In genomic region chr18:12656671-12657047, GRCh38 we compare ENCODE assay signal across 8 cellular contexts. TPM values are rescaled to one million over a fixed set of nuclear protein-coding genes. Genes with fewer than 3 reads are reported as not detected.
DNase-seq lines count a peak whose midpoint lies in the region; ATAC-seq and TF ChIP-seq lines count a peak whose summit lies in the region.

No MANE protein-coding gene starts in this region.

- ATAC-seq in Panc1, result no peak
- ATAC-seq in HG02763 (IDR thresholded peaks at IDR 0.05; ENCODE audit: unreplicated experiment), result no peak
- ATAC-seq in sciatic nerve, result no peak
- ATAC-seq in HG03520 (IDR thresholded peaks at IDR 0.05; ENCODE audit: unreplicated experiment), result no peak

- no peaks in the 10 kb centered on the region for H3K27me3 ChIP-seq in GM06990 (replicated peaks; ENCODE audit: control insufficient read depth, insufficient read depth, low read length)
- H3K27me3 ChIP-seq in Panc1 (ENCODE audit: control insufficient read depth, insufficient read depth, low read length), result no peaks in the 10 kb centered on the region
- peaks cover 79% of the 10 kb centered on the region for H3K27me3 ChIP-seq in neutrophil

- H3K36me3 ChIP-seq in GM06990 (ENCODE audit: control insufficient read depth, insufficient read depth, low read length), result no peaks in the 10 kb centered on the region
- H3K36me3 ChIP-seq in Panc1 (ENCODE audit: control insufficient read depth, insufficient read depth, low read length), result no peaks in the 10 kb centered on the region; the same call in 1 of the 2 replicates
- H3K36me3 ChIP-seq in neutrophil, result no peaks in the 10 kb centered on the region

- H3K27ac ChIP-seq in Panc1 (ENCODE audit: low read length), result peak overlapping the region; percentile 84
- H3K27ac ChIP-seq in epithelial cell of prostate, result peak overlapping the region; percentile 83
- H3K27ac ChIP-seq in neutrophil, result no peak overlapping the region

- CTCF ChIA-PET in Panc1 (lab: Charles Lee), result no interaction called here

- POLR2A ChIA-PET in Panc1 (lab: Charles Lee), result no interaction called here

- H3K4me3 ChIP-seq in GM06990 (replicated peaks; ENCODE audit: low read depth, low read length), result peak overlapping the region; percentile 73
- peak overlapping the region; percentile 62 to 68 for H3K4me3 ChIP-seq in Panc1 (ENCODE audit: low read depth in 2 of 2, low read length in 2 of 2)
- peak overlapping the region; percentile 53 to 69 for H3K4me3 ChIP-seq in neutrophil (ENCODE audit: low read depth in 1 of 2, low read length in 1 of 2)

- no peaks in the 10 kb centered on the region for H3K9me3 ChIP-seq in Panc1 (ENCODE audit: control insufficient read depth, insufficient read depth, low read depth, low read length)
- H3K9me3 ChIP-seq in neutrophil, result no peaks in the 10 kb centered on the region

- no TSS peak for BruUV-seq in Panc1 (replicated peaks; lab: Mats Ljungman, UMichigan)

- H3K4me1 ChIP-seq in Panc1 (ENCODE audit: control insufficient read depth, insufficient read depth, low read length), result peaks cover 22% of the 10 kb centered on the region
- H3K4me1 ChIP-seq in neutrophil (ENCODE audit: control insufficient read depth in 1 of 2, insufficient read depth in 1 of 2, low read depth in 1 of 2, low read length in 1 of 2), result peaks cover 12 to 16% of the 10 kb centered on the region in 2 experiments

- in situ Hi-C loops in Panc1 (cut with HindIII; ENCODE audit: low pct_unique_long_range_greater_than_20kb, low sequenced_read_pairs), result no loop called here
- in situ Hi-C loops in G401 (cut with HindIII; ENCODE audit: low sequenced_read_pairs), result no loop called here

- TF ChIP-seq CTCF in GM06990 (IDR thresholded peaks at IDR 0.05; ENCODE audit: insufficient read depth, low read length, poor library complexity, severe bottlenecking), result no peak
- TF ChIP-seq CTCF in Panc1 (IDR thresholded peaks at IDR 0.05), result no peak
- no peak for TF ChIP-seq CTCF in neutrophil (IDR thresholded peaks at IDR 0.05)

- intact Hi-C loops in Panc1 (cut with micrococcal nuclease; ENCODE audit: unreplicated experiment), result loop anchor here (10.0 kb wide), 1 partner anchor 102 kb away; no protein-coding TSS in a partner anchor
- intact Hi-C loops in sciatic nerve (cut with DNase I), result no loop called here

- DNase-seq in GM06990 (ENCODE audit: extremely low read depth, insufficient read length) (no peak), Panc1 (ENCODE audit: low read depth, low spot score) (no peak), epithelial cell of prostate (ENCODE audit: low read depth, low spot score) (no peak), sciatic nerve (ENCODE audit: low spot score) (no peak), G401 (ENCODE audit: low spot score) (no peak)

RNA-seq across cellular contexts. Expression of gene SPIRE1, which starts 1.2 kb away (rescaled TPM):
- total RNA-seq in Panc1 (2021; ENCODE audit: unreplicated experiment), result 45.5 TPM
- 20.0 TPM for polyA plus RNA-seq in Panc1 (2012; ENCODE audit: insufficient read length)
- total RNA-seq in sciatic nerve, result 94.3 TPM
- total RNA-seq in G401 (2014; rRNA removed; shearing (Covaris generic)), result 32.9 and 35.0 TPM in 2 replicates

RNA-seq across cellular contexts. Expression of gene CEP76, which starts 45.9 kb away (rescaled TPM):
- 12.9 TPM for total RNA-seq in Panc1 (2021; ENCODE audit: unreplicated experiment)
- polyA plus RNA-seq in Panc1 (2012; ENCODE audit: insufficient read length), result 6.2 TPM
- 5.4 TPM for total RNA-seq in sciatic nerve
- 21.7 and 22.4 TPM in 2 replicates for total RNA-seq in G401 (2014; rRNA removed; shearing (Covaris generic))

RNA-seq across cellular contexts. Expression of gene PSMG2, which starts 46.2 kb away (rescaled TPM):
- total RNA-seq in Panc1 (2021; ENCODE audit: unreplicated experiment) (63.1 TPM), sciatic nerve (67.7 TPM)
- polyA plus RNA-seq in Panc1 (2012; ENCODE audit: insufficient read length), result 33.1 TPM
- total RNA-seq in G401 (2014; rRNA removed; shearing (Covaris generic)), result 106 and 123 TPM in 2 replicates
